14 cellular contexts compared by ENCODE assay signal in genomic region chr2:29802976-29803375, GRCh38.
"Had no signal": no experiment of that assay in that cellular context is flagged by ENCODE, and none has a peak within 500 bp of the region (broad histone marks: within the 10 kb centered on the region; RNA-seq: fewer than 3 reads in every experiment).

No MANE protein-coding gene starts in this region.

- H3K27ac Mint-ChIP-seq: activated B cell treated with CpG ODN at 0.5 μM for 24 hours; activated CD4-positive, alpha-beta T cell treated with anti-CD3 and anti-CD28 coated beads, Interleukin-2, amount 10 ng/mL, durations not matched to agents 7 days and 5 days; activated naive CD4-positive, alpha-beta T cell treated with anti-CD3 and anti-CD28 coated beads, Interleukin-2, amount 50 U/mL, for 24 hours; activated T-helper 2 cell treated with anti-CD3 and anti-CD28 coated beads, Interferon-gamma antibody, Interleukin-2, Interleukin-4, amounts not matched to agents 10 μg/mL and 5 μg/mL and 100 μg/mL, durations not matched to agents 14 hours and 24 hours and 36 hours; naive thymus-derived CD4-positive, alpha-beta T cell; T-helper 17 cell had no signal

- H3K36me3 ChIP-seq: neutrophil, right lobe of liver had no signal

- H3K4me1 Mint-ChIP-seq: activated B cell treated with CpG ODN at 0.5 μM for 24 hours; activated CD4-positive, alpha-beta T cell treated with anti-CD3 and anti-CD28 coated beads, Interleukin-2, amount 10 ng/mL, durations not matched to agents 7 days and 5 days; activated naive CD4-positive, alpha-beta T cell treated with anti-CD3 and anti-CD28 coated beads, Interleukin-2, amount 50 U/mL, for 24 hours; naive thymus-derived CD4-positive, alpha-beta T cell; T-helper 17 cell had no signal

- H3K27me3 ChIP-seq: neutrophil, right lobe of liver had no signal

- H3K9me3 Mint-ChIP-seq: activated CD4-positive, alpha-beta T cell treated with anti-CD3 and anti-CD28 coated beads, Interleukin-2, amount 10 ng/mL, durations not matched to agents 7 days and 5 days; activated naive CD4-positive, alpha-beta T cell treated with anti-CD3 and anti-CD28 coated beads, Interleukin-2, amount 50 U/mL, for 24 hours; activated T-helper 2 cell treated with anti-CD3 and anti-CD28 coated beads, Interferon-gamma antibody, Interleukin-2, Interleukin-4, amounts not matched to agents 10 μg/mL and 5 μg/mL and 100 μg/mL, durations not matched to agents 14 hours and 24 hours and 36 hours had no signal

- ATAC-seq: left colon; naive thymus-derived CD4-positive, alpha-beta T cell; right lobe of liver; T-helper 17 cell had no signal

- H3K36me3 Mint-ChIP-seq: activated naive CD4-positive, alpha-beta T cell treated with anti-CD3 and anti-CD28 coated beads, Interleukin-2, amount 50 U/mL, for 24 hours had no signal

- H3K27ac ChIP-seq: neutrophil, right lobe of liver had no signal

- DNase-seq: activated B cell treated with CpG ODN at 0.5 μM for 24 hours; activated CD4-positive, alpha-beta T cell treated with anti-CD3 and anti-CD28 coated beads, Interleukin-2, amount 10 ng/mL, durations not matched to agents 7 days and 5 days; activated T-cell treated with anti-CD3 and anti-CD28 coated beads for 4 hours; amniotic stem cell; left colon; naive thymus-derived CD4-positive, alpha-beta T cell; right lobe of liver; stimulated activated CD4-positive, alpha-beta T cell treated with anti-CD3 and anti-CD28 coated beads, Interleukin-2, amount 100 ng/mL, for 24 hours; stimulated activated naive CD4-positive, alpha-beta T cell treated with Interleukin-2 at 50 U/mL for 16 hours; T-helper 17 cell had no signal

- H3K4me3 Mint-ChIP-seq: activated B cell treated with CpG ODN at 0.5 μM for 24 hours; activated CD4-positive, alpha-beta T cell treated with anti-CD3 and anti-CD28 coated beads, Interleukin-2, amount 10 ng/mL, durations not matched to agents 7 days and 5 days; activated naive CD4-positive, alpha-beta T cell treated with anti-CD3 and anti-CD28 coated beads, Interleukin-2, amount 50 U/mL, for 24 hours; naive thymus-derived CD4-positive, alpha-beta T cell; T-helper 17 cell had no signal

- H3K4me1 ChIP-seq: right lobe of liver had no signal

- H3K9me3 ChIP-seq: neutrophil, right lobe of liver had no signal

- H3K4me3 ChIP-seq: lung, right lobe of liver had no signal
